In the genomic region with DNA sequence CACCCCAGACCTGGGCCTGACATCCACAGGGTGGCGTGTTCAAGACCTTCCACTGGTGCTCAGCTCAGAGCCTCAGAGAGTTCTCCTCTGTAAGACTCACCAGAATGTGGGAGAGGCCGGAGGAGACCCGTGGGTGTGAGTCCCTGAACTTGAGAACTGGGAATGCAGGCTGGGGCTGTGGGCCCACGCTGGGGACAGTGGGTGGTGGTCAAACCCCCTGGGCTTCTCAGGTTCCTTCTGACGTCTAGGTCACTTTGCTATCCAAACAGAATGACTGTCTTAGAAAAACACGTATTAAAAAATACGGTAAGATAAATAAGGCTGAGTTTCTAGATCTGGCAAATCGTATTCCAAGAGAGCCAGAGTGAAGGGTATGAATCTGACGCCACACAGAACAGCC, we compare ENCODE assay signal across 23 cellular contexts. TPM values are rescaled to one million over a fixed set of nuclear protein-coding genes. Genes with fewer than 3 reads are reported as not detected.
DNase-seq lines count a peak whose midpoint lies in the region; ATAC-seq and TF ChIP-seq lines count a peak whose summit lies in the region.
"Had no signal": no experiment of that assay in that cellular context is flagged by ENCODE, and none has a peak within 500 bp of the region (broad histone marks: within the 10 kb centered on the region; RNA-seq: fewer than 3 reads in every experiment).

No MANE protein-coding gene starts in this region.

- no peak overlapping the region for H3K4me2 ChIP-seq in trophoblast cell (ENCODE audit: low read length)

- peak overlapping the region; percentile 98 for H2AK5ac ChIP-seq in trophoblast cell (ENCODE audit: low read length)

- DNase-seq in Right ventricle myocardium superior (peak; percentile 12), Right ventricle myocardium inferior (ENCODE audit: missing footprints) (no peak), left kidney (ENCODE audit: low read depth, low spot score) (peak; percentile 64), trophoblast cell (no peak), thyroid gland (peak; percentile 35 to 40), activated gamma-delta T cell (lab: John Stamatoyannopoulos, UW) (no peak), NCI-H1417 (lab: John Stamatoyannopoulos, UW) (no peak)
- DNase-seq: CD8-positive, alpha-beta T cell; DMS153; GOT3; HCEC 1CT; KG1; NCI-H1105 treated with DMSO at 0.1 percent for 48 hours; NCI-H1694 treated with DMSO at 0.1 percent for 48 hours; NCI-H2081 treated with DMSO at 0.1 percent for 48 hours; NCI-H2171 treated with DMSO at 0.1 percent for 48 hours; NCI-H524 treated with DMSO at 0.1 percent for 48 hours; NCI-H82; Peyer's patch had no signal

- H3K4me1 ChIP-seq in trophoblast cell (ENCODE audit: control insufficient read depth in 1 of 2, insufficient read depth in 2 of 2, low read length in 2 of 2) (peaks cover 12 to 13% of the 10 kb centered on the region in 2 experiments), thyroid gland (peaks cover 5 to 21% of the 10 kb centered on the region in 2 donors)
- H3K4me1 ChIP-seq: Peyer's patch had no signal

- H3K27me3 ChIP-seq in trophoblast cell (ENCODE audit: insufficient read depth, low read length) (no peaks in the 10 kb centered on the region), thyroid gland (no peaks in the 10 kb centered on the region)
- H3K27me3 ChIP-seq: BLaER1 treated with 17β-estradiol and CSF1 and Interleukin-3, amounts not matched to agents 10 nM and 100 nM; Peyer's patch had no signal

- H2BK5ac ChIP-seq in trophoblast cell (ENCODE audit: low read depth, low read length, poor library complexity), result no peak overlapping the region

- H3K14ac ChIP-seq in trophoblast cell (ENCODE audit: low read length), result peak overlapping the region; percentile 46

- no peak overlapping the region for H3K4me3 ChIP-seq in trophoblast cell (ENCODE audit: low read depth, low read length)
- H3K4me3 ChIP-seq in thyroid gland (replicated peaks in 1 of 3), result no peak overlapping the region
- H3K4me3 ChIP-seq: BLaER1 treated with 17β-estradiol and CSF1 and Interleukin-3, amounts not matched to agents 10 nM and 100 nM; Peyer's patch had no signal

- TF ChIP-seq POLR2A in thyroid gland (IDR thresholded peaks at IDR 0.05), result peak in 1 of 2 donors; percentile 24

- H3K27ac ChIP-seq in trophoblast cell (ENCODE audit: low read depth, low read length), result no peak overlapping the region
- peak overlapping the region; percentile 52 to 70 (median 64) for H3K27ac ChIP-seq in thyroid gland
- H3K27ac ChIP-seq: 22Rv1; BLaER1 treated with 17β-estradiol and CSF1 and Interleukin-3, amounts not matched to agents 10 nM and 100 nM; Peyer's patch had no signal

- no peak overlapping the region for H3K23ac ChIP-seq in trophoblast cell (ENCODE audit: low read length)

- no peak overlapping the region for H3K9ac ChIP-seq in trophoblast cell (ENCODE audit: low read length)
- H3K9ac ChIP-seq: BLaER1 treated with 17β-estradiol and CSF1 and Interleukin-3, amounts not matched to agents 10 nM and 100 nM had no signal

- no peak overlapping the region for H4K8ac ChIP-seq in trophoblast cell (ENCODE audit: low read depth, low read length)

- H3K4ac ChIP-seq in trophoblast cell (ENCODE audit: low read depth, low read length), result no peak overlapping the region

- intact Hi-C loops in Right ventricle myocardium superior (cut with DNase I), result no loop called here
- intact Hi-C loops in Right ventricle myocardium inferior (cut with DNase I), result no loop called here
- intact Hi-C loops in thyroid gland (cut with DNase I), result no loop called here

- H4K12ac ChIP-seq in trophoblast cell (ENCODE audit: low read depth, low read length), result no peak overlapping the region

- no CpG with 5 or more reads among the region's 9 CpGs for WGBS in trophoblast cell (ENCODE audit: extremely low coverage, insufficient coverage, insufficient read length)
- 34 to 36% methylated on average over 6 to 9 of the region's 9 CpGs for whole genome bisulfite sequencing in thyroid gland, 2 donors

- H3K9me3 ChIP-seq in trophoblast cell (ENCODE audit: insufficient read depth, low read depth, low read length) (no peaks in the 10 kb centered on the region), thyroid gland (no peaks in the 10 kb centered on the region)
- H3K9me3 ChIP-seq: BLaER1 treated with 17β-estradiol and CSF1 and Interleukin-3, amounts not matched to agents 10 nM and 100 nM; Peyer's patch had no signal

- ATAC-seq in Right ventricle myocardium superior (ENCODE audit: poor library complexity), result no peak
- no peak for ATAC-seq in Right ventricle myocardium inferior
- no peak for ATAC-seq in GM18861 (IDR thresholded peaks at IDR 0.05; ENCODE audit: unreplicated experiment)
- ATAC-seq: CD8-positive, alpha-beta T cell had no signal

- H2BK12ac ChIP-seq in trophoblast cell (ENCODE audit: low read length), result peak overlapping the region; percentile 93

- peak overlapping the region; percentile 79 for H4K91ac ChIP-seq in trophoblast cell (ENCODE audit: low read depth, low read length)

- H3K79me1 ChIP-seq in trophoblast cell (ENCODE audit: low read length), result peaks cover 5% of the 10 kb centered on the region

- no peak overlapping the region for H2AFZ ChIP-seq in trophoblast cell (ENCODE audit: insufficient read depth, low read length, poor library complexity)

- TF ChIP-seq CTCF in thyroid gland (IDR thresholded peaks at IDR 0.05), result no peak

- H2BK120ac ChIP-seq in trophoblast cell (ENCODE audit: insufficient read depth, low read length, poor library complexity), result peak overlapping the region; percentile 61

- peaks cover 2% of the 10 kb centered on the region for H3K79me2 ChIP-seq in trophoblast cell (ENCODE audit: control insufficient read depth, insufficient read depth, low read length, poor library complexity)

- H3K18ac ChIP-seq in trophoblast cell (ENCODE audit: low read length), result no peak overlapping the region

- H3K36me3 ChIP-seq in trophoblast cell (ENCODE audit: control insufficient read depth in 1 of 2, insufficient read depth in 2 of 2, low read length in 2 of 2) (no peaks in the 10 kb centered on the region), thyroid gland (no peaks in the 10 kb centered on the region)
- H3K36me3 ChIP-seq: BLaER1 treated with 17β-estradiol and CSF1 and Interleukin-3, amounts not matched to agents 10 nM and 100 nM; Peyer's patch had no signal

RNA-seq across cellular contexts. Expression of gene WDR38, which starts 9.6 kb away (rescaled TPM):
- total RNA-seq in Right ventricle myocardium superior, result not detected
- total RNA-seq in Right ventricle myocardium inferior, result not detected
- 0.05 and 0.06 TPM in 2 replicates for polyA plus RNA-seq in trophoblast cell (2013)
- total RNA-seq in thyroid gland, result 1 to 10 TPM in 1 of 4 donors, under 1 TPM in 2, not detected in 1; 0.33 to 1.5 (median 0.79) TPM
- total RNA-seq: CD8-positive, alpha-beta T cell; HT1080; Peyer's patch had no signal

RNA-seq across cellular contexts. Expression of gene RPL35, which starts 18.1 kb away (rescaled TPM):
- 621 TPM for total RNA-seq in Right ventricle myocardium superior
- 752 TPM for total RNA-seq in Right ventricle myocardium inferior
- 3,251 and 3,406 TPM in 2 replicates for polyA plus RNA-seq in trophoblast cell (2013)
- 1,000 to 10,000 TPM; 1,231 to 2,313 (median 2,047) TPM for total RNA-seq in thyroid gland

RNA-seq across cellular contexts. Expression of gene ARPC5L, which starts 18.3 kb away (rescaled TPM):
- total RNA-seq in Right ventricle myocardium superior, result 37.8 TPM
- 41.8 TPM for total RNA-seq in Right ventricle myocardium inferior
- 60.3 and 60.7 TPM in 2 replicates for polyA plus RNA-seq in trophoblast cell (2013)
- 10 to 100 TPM; 19.8 to 29.6 (median 20.4) TPM for total RNA-seq in thyroid gland

Comparison
In these comparisons a context has a peak if more than half of its experiments do, and no peak if none do; other contexts are left out.
1. DNase-seq: peak in Right ventricle myocardium superior (single experiment), left kidney (single experiment) and thyroid gland (2 of 2); none in Right ventricle myocardium inferior (single experiment), trophoblast cell (0 of 2), activated gamma-delta T cell (single experiment) and NCI-H1417 (0 of 3).